8 cellular contexts compared by ENCODE assay signal in the genomic region with DNA sequence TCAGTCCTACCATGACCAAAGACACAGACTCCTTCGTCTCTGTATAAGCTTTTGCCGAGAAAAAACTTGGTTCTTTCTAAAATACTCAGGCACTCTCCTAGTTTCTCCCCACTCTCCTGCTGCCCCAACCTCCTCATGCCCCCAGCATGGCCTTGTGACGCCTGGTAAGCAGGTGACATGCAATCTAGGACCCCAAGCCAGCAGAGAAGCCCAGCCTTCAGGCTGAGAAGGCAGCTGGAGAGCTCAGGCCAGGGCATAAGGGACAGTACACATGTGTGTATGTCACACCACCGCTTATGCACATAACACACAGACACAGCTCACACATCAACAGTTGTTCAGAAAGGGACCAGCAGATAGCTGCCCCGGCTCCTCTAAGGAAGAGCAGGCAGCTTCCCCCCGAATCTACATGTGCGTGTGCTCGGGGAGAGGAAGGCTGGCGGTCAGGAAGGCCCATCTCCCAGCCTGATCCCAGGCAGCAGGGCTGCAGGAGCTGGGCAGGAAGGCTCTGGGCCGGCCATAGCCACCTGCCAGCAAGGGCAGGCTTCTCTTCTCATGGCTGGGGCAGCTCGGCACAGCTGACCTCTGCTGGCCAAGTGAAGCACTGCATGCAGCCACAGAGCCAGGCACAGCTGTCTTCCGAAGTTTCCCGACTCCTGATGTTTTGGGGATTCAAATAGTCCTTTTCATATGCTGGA. TPM values are rescaled to one million over a fixed set of nuclear protein-coding genes. Genes with fewer than 3 reads are reported as not detected.
DNase-seq lines count a peak whose midpoint lies in the region; ATAC-seq and TF ChIP-seq lines count a peak whose summit lies in the region.

No MANE protein-coding gene starts in this region.

- 46 to 63% (median 60%) methylated on average over 7 to 13 of the region's 13 CpGs for WGBS in stomach, 5 donors

- peaks cover 54% of the 10 kb centered on the region for H3K36me3 ChIP-seq in OCI-LY3 (replicated peaks; ENCODE audit: low read depth, low read length)
- H3K36me3 ChIP-seq in stomach: peaks cover 61 to 72% (median 70%) of the 10 kb centered on the region in 4 donors

- TF ChIP-seq POLR2A in erythroblast (IDR thresholded peaks at IDR 0.05; ENCODE audit: low read length): peak; percentile 6
- no peak for TF ChIP-seq POLR2A in stomach (IDR thresholded peaks at IDR 0.05)

- H3K27me3 ChIP-seq in OCI-LY3 (ENCODE audit: low read depth, low read length) (no peaks in the 10 kb centered on the region), stomach (no peaks in the 10 kb centered on the region)

- H3K27ac ChIP-seq in OCI-LY3 (ENCODE audit: low read length) (no peak overlapping the region), stomach (peak overlapping the region in 2 of 5 donors; percentile 7 to 28)

- no peaks in the 10 kb centered on the region for H3K9me3 Mint-ChIP-seq in naive B cell

- TF ChIP-seq EP300 in stomach (IDR thresholded peaks at IDR 0.05): no peak

- no peak overlapping the region for H3K9ac ChIP-seq in OCI-LY3 (ENCODE audit: low read length)

- H3K4me3 ChIP-seq in OCI-LY3 (ENCODE audit: low read length): no peak overlapping the region
- H3K4me3 ChIP-seq in stomach: no peak overlapping the region

- peaks cover 0 to 21% of the 10 kb centered on the region in 2 donors for H3K36me3 Mint-ChIP-seq in naive B cell

- DNase-seq in NCI-H1417 (lab: John Stamatoyannopoulos, UW): peak; percentile 21 to 69 (median 45)
- DNase-seq in NCI-H1417 treated with DMSO at 0.1 percent for 48 hours (lab: John Stamatoyannopoulos, UW): no peak
- DNase-seq in activated T-cell treated with anti-CD3 and anti-CD28 coated beads for 48 hours (ENCODE audit: low read depth): peak; percentile 57
- peak; percentile 74 to 85 for DNase-seq in erythroblast (lab: John Stamatoyannopoulos, UW)
- DNase-seq in naive B cell: peak; percentile 42
- peak; percentile 73 for DNase-seq in stomach

- H3K27ac Mint-ChIP-seq in naive B cell: peak overlapping the region in 4 of 6 donors; percentile 35 to 84 (median 48)

- H3K27me3 Mint-ChIP-seq in naive B cell: no peaks in the 10 kb centered on the region

- no peaks in the 10 kb centered on the region for H3K4me1 ChIP-seq in OCI-LY3 (ENCODE audit: low read length)
- H3K4me1 ChIP-seq in stomach: peaks cover 0 to 18% (median 4%) of the 10 kb centered on the region in 4 donors

- no peaks in the 10 kb centered on the region for H3K79me2 ChIP-seq in OCI-LY3 (ENCODE audit: low read length)

- intact Hi-C loops in stomach (cut with DNase I; ENCODE audit: low total_unique reads): loop anchor here (10.0 kb wide), 2 partner anchors 70 to 320 kb away; a partner anchor contains a TSS

- TF ChIP-seq CTCF in OCI-LY3 (IDR thresholded peaks at IDR 0.05; ENCODE audit: low read depth, low read length): peak; percentile 85
- TF ChIP-seq CTCF in stomach (IDR thresholded peaks at IDR 0.05): peak in 5 of 7 experiments; percentile 89 to 98 (median 97)

- no peak overlapping the region for H3K4me2 ChIP-seq in OCI-LY3 (ENCODE audit: low read length)

- peaks cover 10% of the 10 kb centered on the region for H4K20me1 ChIP-seq in OCI-LY3 (ENCODE audit: insufficient read depth, low read length)

- peaks cover 12 to 32% (median 28%) of the 10 kb centered on the region in 3 donors for H3K4me1 Mint-ChIP-seq in naive B cell

- peak overlapping the region in 1 of 8 donors; percentile 8 for H3K4me3 Mint-ChIP-seq in naive B cell

- H3K9me3 ChIP-seq in OCI-LY3 (ENCODE audit: insufficient read depth, low read length) (no peaks in the 10 kb centered on the region), stomach (no peaks in the 10 kb centered on the region)

- H2AFZ ChIP-seq in OCI-LY3 (ENCODE audit: low read depth, low read length): no peak overlapping the region

- ATAC-seq in HG03280 (IDR thresholded peaks at IDR 0.05; ENCODE audit: unreplicated experiment): peak; percentile 81
- ATAC-seq in naive B cell (ENCODE audit: low read depth in 2 of 2): peak; percentile 91 to 94

RNA-seq across cellular contexts. Expression of a gene that starts 8.5 kb away (rescaled TPM):
- polyA plus RNA-seq in naive B cell (ENCODE audit: low read depth in 6 of 6) (10 to 100 TPM; 26.9 to 50.8 (median 34.4) TPM), stomach (10 to 100 TPM; 40.9 to 98.7 (median 63.7) TPM)
- total RNA-seq in stomach: 10 to 100 TPM; 35.6 to 95.1 (median 47.4) TPM

RNA-seq across cellular contexts. Expression of a gene that starts 16.8 kb away (rescaled TPM):
- 10 to 100 TPM; 54.8 to 82.0 (median 67.3) TPM for polyA plus RNA-seq in naive B cell (ENCODE audit: low read depth in 6 of 6)
- 100 to 1,000 TPM in 4 of 5 donors, 10 to 100 TPM in 1; 60.7 to 235 (median 111) TPM for total RNA-seq in stomach
- polyA plus RNA-seq in stomach: 10 to 100 TPM; 13.4 to 36.1 (median 24.5) TPM

RNA-seq across cellular contexts. Expression of a gene that starts 24.1 kb away (rescaled TPM):
- polyA plus RNA-seq in naive B cell (ENCODE audit: low read depth in 6 of 6): not detected
- total RNA-seq in stomach: 1 to 10 TPM in 3 of 5 donors, not detected in 2; 1.1 to 4.9 (median 1.6) TPM
- under 1 TPM in 2 of 3 donors, not detected in 1; 0.12 to 0.20 TPM for polyA plus RNA-seq in stomach

RNA-seq across cellular contexts. Expression of a gene that starts 41.2 kb away (rescaled TPM):
- polyA plus RNA-seq in naive B cell (ENCODE audit: low read depth in 6 of 6) (10 to 100 TPM in 5 of 6 donors, 1 to 10 TPM in 1; 9.5 to 21.6 (median 20.1) TPM), stomach (10 to 100 TPM; 19.8 to 31.8 (median 30.8) TPM)
- total RNA-seq in stomach: 10 to 100 TPM; 21.6 to 92.0 (median 56.5) TPM
